7 cellular contexts compared by ENCODE assay signal in genomic region chr3:133895208-133896001, GRCh38. TPM values are rescaled to one million over a fixed set of nuclear protein-coding genes. Genes with fewer than 3 reads are reported as not detected.
DNase-seq lines count a peak whose midpoint lies in the region; ATAC-seq and TF ChIP-seq lines count a peak whose summit lies in the region.

Gene RAB6B, minus strand, starts transcription at chr3:133895882. Its CDS starts 416 bp downstream, at chr3:133895466.

- TF ChIP-seq CTCF in IMR-90 (conservative IDR thresholded peaks at IDR 0.05; ENCODE audit: low read depth, low read length) (no peak), VCaP (conservative IDR thresholded peaks at IDR 0.05) (no peak), fibroblast of lung (conservative IDR thresholded peaks at IDR 0.05 in 1 of 2, IDR thresholded peaks at IDR 0.05 in 1 of 2; ENCODE audit: low read depth in 1 of 2, low read length in 2 of 2) (no peak)

- H3K27ac ChIP-seq in IMR-90 (ENCODE audit: insufficient read depth, low read length): no peak within 1 kb of the TSS
- H3K27ac ChIP-seq in VCaP: peak within 1 kb of the TSS; percentile 82
- no peak within 1 kb of the TSS for H3K27ac ChIP-seq in fibroblast of lung (ENCODE audit: insufficient read depth, low read length)
- H3K27ac ChIP-seq in mucosa of rectum (ENCODE audit: low read depth in 2 of 2, low read length in 2 of 2): no peak within 1 kb of the TSS
- H3K27ac ChIP-seq in urinary bladder (ENCODE audit: low read depth): no peak within 1 kb of the TSS

- H4K91ac ChIP-seq in IMR-90 (ENCODE audit: insufficient read depth, low read depth, low read length): no peak within 1 kb of the TSS

- H3K56ac ChIP-seq in IMR-90 (ENCODE audit: extremely low read depth, insufficient read depth, low read length): no peak within 1 kb of the TSS

- H3K9me1 ChIP-seq in IMR-90 (ENCODE audit: insufficient read depth, low read length): no peaks in the 10 kb centered on the region

- POLR2A ChIA-PET in IMR-90 (lab: Charles Lee; ENCODE audit: unreplicated experiment): no interaction called here

- H3K9ac ChIP-seq in IMR-90 (ENCODE audit: low read depth, low read length) (no peak within 1 kb of the TSS), fibroblast of lung (ENCODE audit: insufficient read depth, low read length) (peak within 1 kb of the TSS; percentile 45), mucosa of rectum (ENCODE audit: low read depth in 1 of 2, low read length in 2 of 2) (peak within 1 kb of the TSS in 1 of 2 donors; percentile 14)

- H2BK15ac ChIP-seq in IMR-90 (ENCODE audit: low read depth, low read length): no peak within 1 kb of the TSS

- H2BK20ac ChIP-seq in IMR-90 (ENCODE audit: low read depth, low read length): no peak within 1 kb of the TSS

- dilution Hi-C loops in IMR-90 (cut with HindIII; ENCODE audit: low sequenced_read_pairs, unreplicated experiment): no loop called here

- H3K9me3 ChIP-seq in IMR-90 (ENCODE audit: control insufficient read depth, insufficient read depth, low read length) (no peaks in the 10 kb centered on the region), fibroblast of lung (ENCODE audit: control insufficient read depth, insufficient read depth, low read depth, low read length) (no peaks in the 10 kb centered on the region), mucosa of rectum (ENCODE audit: control insufficient read depth in 2 of 2, low read length in 2 of 2) (no peaks in the 10 kb centered on the region)

- CTCF ChIA-PET in IMR-90 (lab: Yijun Ruan, JAX): no interaction called here

- peak; percentile 96 for ATAC-seq in IMR-90 (ENCODE audit: low read depth)

- intact Hi-C loops in IMR-90 (cut with micrococcal nuclease): no loop called here

- H3K4me2 ChIP-seq in IMR-90 (ENCODE audit: low read depth, low read length): peak within 1 kb of the TSS; percentile 73
- peak within 1 kb of the TSS; percentile 90 for H3K4me2 ChIP-seq in fibroblast of lung (ENCODE audit: extremely low read depth, insufficient read depth, low read length)

- peak within 1 kb of the TSS; percentile 30 for H2AK9ac ChIP-seq in IMR-90 (replicated peaks; ENCODE audit: low read depth, low read length, poor library complexity)

- H3K4me1 ChIP-seq in IMR-90 (ENCODE audit: control insufficient read depth, insufficient read depth, low read length): no peaks in the 10 kb centered on the region
- no peaks in the 10 kb centered on the region for H3K4me1 ChIP-seq in fibroblast of lung (ENCODE audit: control insufficient read depth, extremely low read depth, insufficient read depth, low read length)
- peaks cover 0 to 2% of the 10 kb centered on the region in 2 donors for H3K4me1 ChIP-seq in mucosa of rectum (ENCODE audit: control insufficient read depth in 2 of 2, insufficient read depth in 2 of 2, low read length in 2 of 2)
- no peaks in the 10 kb centered on the region for H3K4me1 ChIP-seq in urinary bladder (ENCODE audit: insufficient read depth)

- no peak within 1 kb of the TSS for H3K14ac ChIP-seq in IMR-90 (replicated peaks; ENCODE audit: low read depth, low read length)

- no peak for TF ChIP-seq RAD21 in IMR-90 (IDR thresholded peaks at IDR 0.05; ENCODE audit: low read length)

- H2BK120ac ChIP-seq in IMR-90 (ENCODE audit: low read depth, low read length): no peak within 1 kb of the TSS

- H2AK5ac ChIP-seq in IMR-90 (ENCODE audit: low read depth, low read length): no peak within 1 kb of the TSS

- H2BK5ac ChIP-seq in IMR-90 (ENCODE audit: low read depth, low read length, poor library complexity, severe bottlenecking): no peak within 1 kb of the TSS

- H3K79me2 ChIP-seq in fibroblast of lung (ENCODE audit: control insufficient read depth, insufficient read depth, low read length): no peaks in the 10 kb centered on the region

- DNase-seq in GM04504 (ENCODE audit: low read depth) (peak; percentile 3), IMR-90 (peak; percentile 20), fibroblast of lung (ENCODE audit: low read depth in 2 of 2) (peak; percentile 23 to 51)
- DNase-seq in stimulated activated CD4-positive, alpha-beta T cell treated with anti-CD3 and anti-CD28 coated beads, Interleukin-4, amount 100 ng/mL, for 4 hours: no peak

- 0% methylated on average over 12 of the region's 80 CpGs; no CpG with 5 or more reads in 1 of the 2 experiments for WGBS in IMR-90 (ENCODE audit: extremely low coverage in 2 of 2, insufficient read length in 1 of 2), 2 experiments
- under 1% methylated on average over 78 of the region's 80 CpGs for WGBS in urinary bladder

- H3K27me3 ChIP-seq in IMR-90 (ENCODE audit: control insufficient read depth, insufficient read depth, low read length): peaks cover 50% of the 10 kb centered on the region
- peaks cover 28% of the 10 kb centered on the region for H3K27me3 ChIP-seq in fibroblast of lung (ENCODE audit: control insufficient read depth, insufficient read depth, low read length)
- H3K27me3 ChIP-seq in mucosa of rectum (ENCODE audit: control insufficient read depth in 2 of 2, insufficient read depth in 2 of 2, low read length in 2 of 2): peaks cover 21 to 30% of the 10 kb centered on the region in 2 donors

- H2AFZ ChIP-seq in IMR-90 (replicated peaks; ENCODE audit: low read length, poor library complexity) (peak within 1 kb of the TSS; percentile 90), fibroblast of lung (ENCODE audit: low read length) (peak within 1 kb of the TSS; percentile 71)

- in situ Hi-C loops in IMR-90 (cut with MboI; ENCODE audit: low sequenced_read_pairs): no loop called here

- H3K23ac ChIP-seq in IMR-90 (ENCODE audit: low read depth, low read length): no peak within 1 kb of the TSS

- no peaks in the 10 kb centered on the region for H3K79me1 ChIP-seq in IMR-90 (ENCODE audit: low read depth in 1 of 2, low read length in 2 of 2)

- H3K18ac ChIP-seq in IMR-90 (ENCODE audit: low read depth, low read length): no peak within 1 kb of the TSS

- H4K20me1 ChIP-seq in IMR-90 (ENCODE audit: insufficient read depth, low read length) (no peaks in the 10 kb centered on the region), fibroblast of lung (ENCODE audit: control insufficient read depth, extremely low read depth, insufficient read depth, low read length) (no peaks in the 10 kb centered on the region)

- peak within 1 kb of the TSS; percentile 64 for H3K4me3 ChIP-seq in IMR-90 (ENCODE audit: insufficient read depth, low read depth, low read length)
- peak within 1 kb of the TSS; percentile 51 to 67 (median 59) for H3K4me3 ChIP-seq in fibroblast of lung (replicated peaks in 1 of 4; ENCODE audit: control extremely low read depth in 1 of 4, insufficient read depth in 1 of 4, low read depth in 3 of 4, low read length in 4 of 4)
- peak within 1 kb of the TSS; percentile 53 to 57 for H3K4me3 ChIP-seq in mucosa of rectum (ENCODE audit: low read length in 2 of 2)
- H3K4me3 ChIP-seq in urinary bladder (ENCODE audit: low read depth, low read length): peak within 1 kb of the TSS; percentile 60

- no TSS peak for BruUV-seq in IMR-90 (replicated peaks; lab: Mats Ljungman, UMichigan)

- H3K36me3 ChIP-seq in IMR-90 (ENCODE audit: control insufficient read depth, insufficient read depth, low read length) (no peaks in the 10 kb centered on the region), fibroblast of lung (ENCODE audit: control insufficient read depth, insufficient read depth, low read length) (no peaks in the 10 kb centered on the region), mucosa of rectum (ENCODE audit: control insufficient read depth in 2 of 2, insufficient read depth in 2 of 2, low read length in 2 of 2) (no peaks in the 10 kb centered on the region), urinary bladder (ENCODE audit: insufficient read depth) (no peaks in the 10 kb centered on the region)

- H4K8ac ChIP-seq in IMR-90 (ENCODE audit: low read depth in 2 of 2, low read length in 2 of 2): no peak within 1 kb of the TSS; a peak in 1 of 4 replicates

- no peak within 1 kb of the TSS for H4K5ac ChIP-seq in IMR-90 (ENCODE audit: low read depth, low read length)

- H3K4ac ChIP-seq in IMR-90 (ENCODE audit: low read depth, low read length): no peak within 1 kb of the TSS

- no peak for TF ChIP-seq POLR2A in IMR-90 (IDR thresholded peaks at IDR 0.05; ENCODE audit: low read depth, low read length)

TF ChIP-seq in IMR-90, 13 proteins besides CTCF, POLR2A, EP300 and RAD21:
- no peak for TF ChIP-seq BHLHE40 (IDR thresholded peaks at IDR 0.05; ENCODE audit: low read depth, low read length)
- TF ChIP-seq MAZ (IDR thresholded peaks at IDR 0.05; ENCODE audit: borderline replicate concordance, low read depth, low read length): peak; percentile 53; the same call in 1 of the 2 replicates

RNA-seq across cellular contexts. Expression of gene RAB6B, which starts in this region (rescaled TPM):
- total RNA-seq in IMR-90 (2012; rRNA removed) (0.18 and 0.28 TPM in 2 replicates), fibroblast of lung (0.51 and 0.83 TPM in 2 replicates), urinary bladder (3.4 TPM)
- polyA plus RNA-seq in IMR-90 (2012; rRNA removed) (1.2 and 1.4 TPM in 2 replicates), fibroblast of lung (1.5 and 2.1 TPM in 2 replicates), urinary bladder (2.5 TPM)
- 0.84 and 1.3 TPM in 2 replicates for polyA plus RNA-seq in IMR-90 (2012; cell fraction: cytosol; rRNA removed)
- polyA plus RNA-seq in IMR-90 (2012; cell fraction: nucleus; rRNA removed; ENCODE audit: low replicate concordance): 0.74 and 1.2 TPM in 2 replicates
- 1.9 and 2.9 TPM in 2 replicates for polyA plus RNA-seq in fibroblast of lung (2012)
- 0.08 and 1.8 TPM in 2 replicates for polyA minus RNA-seq in fibroblast of lung (ENCODE audit: low replicate concordance)

Comparison
In these comparisons a context has a peak if more than half of its experiments do, and no peak if none do; other contexts are left out.
1. DNase-seq: peak in GM04504 (single experiment), IMR-90 (single experiment) and fibroblast of lung (2 of 2); none in stimulated activated CD4-positive, alpha-beta T cell treated with anti-CD3 and anti-CD28 coated beads, Interleukin-4, amount 100 ng/mL, for 4 hours (0 of 2).
2. Peak in every context shown above with its lines, with median percentiles within 50 percentile points of each other: H3K4me3 ChIP-seq.